ENCODE assay signal across 8 cellular contexts in the genomic region with DNA sequence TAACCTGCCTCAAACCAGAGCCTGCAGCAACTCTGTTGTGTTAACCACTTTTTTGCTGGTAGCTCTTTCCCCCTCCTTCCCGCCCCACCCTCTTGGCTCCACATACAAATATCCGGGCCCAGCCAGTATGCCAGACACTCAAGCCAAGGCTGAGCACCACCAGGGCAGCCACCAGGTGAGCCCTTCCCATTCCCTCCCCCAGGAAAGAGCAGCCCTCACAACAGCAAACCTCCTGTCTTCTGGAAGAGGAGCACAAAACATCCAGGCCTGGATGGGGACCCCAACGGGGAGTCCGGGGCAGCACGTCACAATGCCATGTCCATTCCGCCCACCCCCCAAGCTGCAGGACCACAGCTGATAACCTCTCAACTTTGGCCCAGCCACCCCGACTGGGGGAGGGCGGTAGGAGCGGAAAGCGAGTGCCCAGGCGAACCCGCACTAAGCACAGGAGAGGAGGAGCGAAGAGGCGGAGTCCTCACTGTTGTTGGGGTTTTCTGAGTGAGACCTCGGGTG. TPM values are rescaled to one million over a fixed set of nuclear protein-coding genes. Genes with fewer than 3 reads are reported as not detected.
DNase-seq lines count a peak whose midpoint lies in the region; ATAC-seq and TF ChIP-seq lines count a peak whose summit lies in the region.

No MANE protein-coding gene starts in this region.

- H3K27me3 Mint-ChIP-seq in effector memory CD8-positive, alpha-beta T cell, result no peaks in the 10 kb centered on the region
- H3K27me3 Mint-ChIP-seq in stimulated activated naive CD8-positive, alpha-beta T cell treated with anti-CD3 and anti-CD28 coated beads, Interleukin-15, Interleukin-2, amounts not matched to agents 100 ng/mL and 50 ng/mL, for 24 hours, result no peaks in the 10 kb centered on the region

- ATAC-seq in effector memory CD8-positive, alpha-beta T cell (replicated peaks), result peak; percentile 68
- ATAC-seq in mucosa of descending colon, result peak; percentile 71

- H3K27me3 ChIP-seq in Loucy (ENCODE audit: insufficient read depth, low read length, poor library complexity, severe bottlenecking), result no peaks in the 10 kb centered on the region

- peaks cover 19% of the 10 kb centered on the region; the same call in 1 of the 2 replicates for H3K36me3 ChIP-seq in Loucy (ENCODE audit: insufficient read depth, low read length)
- H3K36me3 ChIP-seq in mucosa of descending colon (ENCODE audit: low read depth), result peaks cover 3% of the 10 kb centered on the region

- H3K9me3 Mint-ChIP-seq in effector memory CD8-positive, alpha-beta T cell, result no peaks in the 10 kb centered on the region
- no peaks in the 10 kb centered on the region for H3K9me3 Mint-ChIP-seq in stimulated activated naive CD8-positive, alpha-beta T cell treated with anti-CD3 and anti-CD28 coated beads, Interleukin-15, Interleukin-2, amounts not matched to agents 100 ng/mL and 50 ng/mL, for 24 hours

- TF ChIP-seq CTCF in Loucy (conservative IDR thresholded peaks at IDR 0.05; ENCODE audit: low read length) (no peak), mucosa of descending colon (IDR thresholded peaks at IDR 0.05) (no peak)

- intact Hi-C loops in mucosa of descending colon (cut with DNase I, micrococcal nuclease), result no loop called here

- H2AFZ ChIP-seq in Loucy (ENCODE audit: low read length), result peak overlapping the region; percentile 68; the same call in 1 of the 2 replicates

- H3K9me3 ChIP-seq in Loucy (ENCODE audit: insufficient read depth, low read depth, low read length) (no peaks in the 10 kb centered on the region), mucosa of descending colon (no peaks in the 10 kb centered on the region)

- H3K79me2 ChIP-seq in Loucy (ENCODE audit: insufficient read depth, low read length), result peaks cover 47% of the 10 kb centered on the region

- no peaks in the 10 kb centered on the region for H3F3A ChIP-seq in Loucy (ENCODE audit: low read depth)

- peaks cover 47 to 48% of the 10 kb centered on the region in 2 donors for H3K4me1 Mint-ChIP-seq in effector memory CD8-positive, alpha-beta T cell (ENCODE audit: low read depth in 2 of 2)
- peaks cover 72% of the 10 kb centered on the region for H3K4me1 Mint-ChIP-seq in stimulated activated naive CD8-positive, alpha-beta T cell treated with anti-CD3 and anti-CD28 coated beads, Interleukin-15, Interleukin-2, amounts not matched to agents 100 ng/mL and 50 ng/mL, for 24 hours (ENCODE audit: low read depth)

- peak overlapping the region; percentile 93 for H3K4me2 ChIP-seq in Loucy (ENCODE audit: low read depth, low read length, poor library complexity, severe bottlenecking)

- H3K4me1 ChIP-seq in Loucy (ENCODE audit: insufficient read depth, low read length, poor library complexity, severe bottlenecking) (peaks cover 39% of the 10 kb centered on the region), mucosa of descending colon (ENCODE audit: low read depth) (peaks cover 23% of the 10 kb centered on the region)

- DNase-seq in SIG-M5 treated with dmso at 0.1 percent for 504 hours (lab: John Stamatoyannopoulos, UW; ENCODE audit: unreplicated experiment), result peak; percentile 23
- no peak for DNase-seq in SIG-M5 (lab: John Stamatoyannopoulos, UW)
- DNase-seq in activated CD4-positive, alpha-beta T cell treated with anti-CD3 and anti-CD28 coated beads, Interleukin-2, amount 50 U/mL, for 24 hours (ENCODE audit: low read depth in 1 of 2, low spot score in 1 of 2), result peak; percentile 22 to 44
- DNase-seq in effector memory CD8-positive, alpha-beta T cell, result peak; percentile 53 to 58 (median 56)
- DNase-seq in mucosa of descending colon, result peak; percentile 38 to 82 (median 75)
- DNase-seq in SK-N-DZ (ENCODE audit: low spot score), result no peak

- H3K9ac ChIP-seq in Loucy (ENCODE audit: low read depth, low read length, poor library complexity, severe bottlenecking), result peak overlapping the region; percentile 81

- H3K27ac Mint-ChIP-seq in effector memory CD8-positive, alpha-beta T cell, result peak overlapping the region; percentile 94 to 97
- H3K27ac Mint-ChIP-seq in stimulated activated naive CD8-positive, alpha-beta T cell treated with anti-CD3 and anti-CD28 coated beads, Interleukin-15, Interleukin-2, amounts not matched to agents 100 ng/mL and 50 ng/mL, for 24 hours, result peak overlapping the region; percentile 88

- H3K4me3 ChIP-seq in Loucy (ENCODE audit: low read length, poor library complexity, severe bottlenecking), result peak overlapping the region; percentile 86
- H3K4me3 ChIP-seq in mucosa of descending colon, result peak overlapping the region; percentile 61

- no peaks in the 10 kb centered on the region for H3K9me2 ChIP-seq in Loucy (replicated peaks; ENCODE audit: low read depth, low read length)

- H3K36me3 Mint-ChIP-seq in effector memory CD8-positive, alpha-beta T cell (ENCODE audit: insufficient read depth), result peaks cover 45% of the 10 kb centered on the region
- peaks cover 23% of the 10 kb centered on the region for H3K36me3 Mint-ChIP-seq in stimulated activated naive CD8-positive, alpha-beta T cell treated with anti-CD3 and anti-CD28 coated beads, Interleukin-15, Interleukin-2, amounts not matched to agents 100 ng/mL and 50 ng/mL, for 24 hours (ENCODE audit: low read depth)

- peak overlapping the region; percentile 87 to 92 for H3K4me3 Mint-ChIP-seq in effector memory CD8-positive, alpha-beta T cell
- peak overlapping the region; percentile 90 for H3K4me3 Mint-ChIP-seq in stimulated activated naive CD8-positive, alpha-beta T cell treated with anti-CD3 and anti-CD28 coated beads, Interleukin-15, Interleukin-2, amounts not matched to agents 100 ng/mL and 50 ng/mL, for 24 hours

- H4K20me1 ChIP-seq in Loucy (ENCODE audit: insufficient read depth, low read length, poor library complexity, severe bottlenecking), result peaks cover 29% of the 10 kb centered on the region

RNA-seq across cellular contexts. Expression of a gene that starts 0.8 kb away (rescaled TPM):
- 10 to 100 TPM; 56.8 to 62.0 (median 58.3) TPM for total RNA-seq in mucosa of descending colon
- polyA plus RNA-seq in SK-N-DZ (2014; cell fraction: cytosol; rRNA removed), result 23.9 and 33.0 TPM in 2 replicates
- 23.2 and 24.6 TPM in 2 replicates for polyA plus RNA-seq in SK-N-DZ (2014; cell fraction: nucleus; rRNA removed)

RNA-seq across cellular contexts. Expression of a gene that starts 0.9 kb away (rescaled TPM):
- not detected for total RNA-seq in mucosa of descending colon
- not detected in 2 replicates for polyA plus RNA-seq in SK-N-DZ (2014; cell fraction: cytosol; rRNA removed)
- polyA plus RNA-seq in SK-N-DZ (2014; cell fraction: nucleus; rRNA removed), result not detected in 2 replicates

RNA-seq across cellular contexts. Expression of a gene that starts 8.2 kb away (rescaled TPM):
- 100 to 1,000 TPM in 2 of 3 donors, 10 to 100 TPM in 1; 76.1 to 162 (median 139) TPM for total RNA-seq in mucosa of descending colon
- 0.80 and 1.2 TPM in 2 replicates for polyA plus RNA-seq in SK-N-DZ (2014; cell fraction: cytosol; rRNA removed)
- 21.5 and 38.6 TPM in 2 replicates for polyA plus RNA-seq in SK-N-DZ (2014; cell fraction: nucleus; rRNA removed)

RNA-seq across cellular contexts. Expression of a gene that starts 36.2 kb away (rescaled TPM):
- under 1 TPM; 0.22 to 0.54 (median 0.26) TPM for total RNA-seq in mucosa of descending colon
- not detected in 2 replicates for polyA plus RNA-seq in SK-N-DZ (2014; cell fraction: cytosol; rRNA removed)
- polyA plus RNA-seq in SK-N-DZ (2014; cell fraction: nucleus; rRNA removed), result not detected in 2 replicates

RNA-seq across cellular contexts. Expression of a gene that starts 54.0 kb away (rescaled TPM):
- total RNA-seq in mucosa of descending colon, result 100 to 1,000 TPM in 1 of 3 donors, 10 to 100 TPM in 2; 96.0 to 126 (median 96.8) TPM
- 214 and 237 TPM in 2 replicates for polyA plus RNA-seq in SK-N-DZ (2014; cell fraction: cytosol; rRNA removed)
- 148 and 168 TPM in 2 replicates for polyA plus RNA-seq in SK-N-DZ (2014; cell fraction: nucleus; rRNA removed)

Comparison
In these comparisons a context has a peak if more than half of its experiments do, and no peak if none do; other contexts are left out.
1. DNase-seq: peak in SIG-M5 treated with dmso at 0.1 percent for 504 hours (single experiment), activated CD4-positive, alpha-beta T cell treated with anti-CD3 and anti-CD28 coated beads, Interleukin-2, amount 50 U/mL, for 24 hours (2 of 2), effector memory CD8-positive, alpha-beta T cell (3 of 3) and mucosa of descending colon (3 of 3); none in SIG-M5 (single experiment) and SK-N-DZ (single experiment).